Comparison of ENCODE assay signal across 24 cellular contexts in genomic region chrX:66634272-66634671, GRCh38. TPM values are rescaled to one million over a fixed set of nuclear protein-coding genes. Genes with fewer than 3 reads are reported as not detected.
A peak's percentile ranks its signal among the peaks of the same experiment; 100 is the strongest.
DNase-seq lines count a peak whose midpoint lies in the region; ATAC-seq and TF ChIP-seq lines count a peak whose summit lies in the region.
"Had no signal": no experiment of that assay in that cellular context is flagged by ENCODE, and none has a peak within 500 bp of the region (broad histone marks: within the 10 kb centered on the region; RNA-seq: fewer than 3 reads in every experiment).

No MANE protein-coding gene starts in this region.

- TF ChIP-seq EP300 in SK-N-SH (IDR thresholded peaks at IDR 0.05; ENCODE audit: borderline replicate concordance in 1 of 2, low read depth in 1 of 2, low read length in 1 of 2) = no peak

- POLR2A ChIA-PET in SK-N-SH (lab: Yijun Ruan, JAX) = no interaction called here

- H3K4me2 ChIP-seq in SK-N-SH (peak overlapping the region; percentile 77), skeletal muscle satellite cell (ENCODE audit: low read length) (peak overlapping the region; percentile 80)

- peak overlapping the region in 1 of 2 experiments; percentile 87; a peak in 3 of 4 replicates for H3K27ac ChIP-seq in SK-N-SH (ENCODE audit: low read depth in 2 of 2, low read length in 1 of 2)
- H3K27ac ChIP-seq: coronary artery, esophagus muscularis mucosa had no signal

- DNase-seq in EH (ENCODE audit: low read depth) = peak; percentile 68
- no peak for DNase-seq in SK-N-SH
- DNase-seq in fibroblast of gingiva (ENCODE audit: low read depth) = peak; percentile 83
- no peak for DNase-seq in BE2C
- DNase-seq in posterior cingulate gyrus = no peak
- no peak for DNase-seq in NCI-H1417 (lab: John Stamatoyannopoulos, UW)
- DNase-seq: activated CD8-positive, alpha-beta T cell treated with anti-CD3 and anti-CD28 coated beads, Interleukin-2, amount 10 ng/mL, durations not matched to agents 7 days and 5 days; activated gamma-delta T cell treated with Interleukin-2 at 50 U/mL for 16 hours; activated naive CD8-positive, alpha-beta T cell treated with anti-CD3 and anti-CD28 coated beads, Interleukin-2, amount 50 U/mL, for 24 hours; activated T-cell treated with anti-CD3 and anti-CD28 coated beads for 4 hours; head of caudate nucleus; KG1; left cardiac atrium; NCI-H2171; NCI-H524 treated with DMSO at 0.1 percent for 48 hours; stimulated activated CD4-positive, alpha-beta T cell treated with anti-CD3 and anti-CD28 coated beads, Interleukin-1b, Interleukin-23, amount 100 ng/mL, for 48 hours; substantia nigra; T-helper 2 cell had no signal

- TF ChIP-seq RAD21 in SK-N-SH (IDR thresholded peaks at IDR 0.05; ENCODE audit: low read length) = no peak

- H3K9ac ChIP-seq in SK-N-SH (peak overlapping the region; percentile 34; the same call in 1 of the 2 replicates), skeletal muscle satellite cell (ENCODE audit: low read depth, low read length) (peak overlapping the region; percentile 37)

- peaks cover 84% of the 10 kb centered on the region for H3K79me2 ChIP-seq in SK-N-SH (ENCODE audit: insufficient read depth)

- CTCF ChIA-PET in SK-N-SH (lab: Yijun Ruan, JAX) = no interaction called here

- H3K9me3 ChIP-seq in SK-N-SH (no peaks in the 10 kb centered on the region), skeletal muscle satellite cell (replicated peaks; ENCODE audit: low read length) (no peaks in the 10 kb centered on the region), BE2C (no peaks in the 10 kb centered on the region)
- H3K9me3 ChIP-seq: esophagus muscularis mucosa had no signal

- H3K4me1 ChIP-seq in SK-N-SH (ENCODE audit: control insufficient read depth in 1 of 2, insufficient read depth in 2 of 2, low read depth in 1 of 2, low read length in 1 of 2) = peaks cover 0 to 12% of the 10 kb centered on the region in 2 experiments; a peak in 2 of 4 replicates
- peaks cover 40% of the 10 kb centered on the region for H3K4me1 ChIP-seq in skeletal muscle satellite cell (ENCODE audit: control insufficient read depth, insufficient read depth, low read length)
- H3K4me1 ChIP-seq in BE2C = no peaks in the 10 kb centered on the region

- H3K4me3 ChIP-seq in SK-N-SH (ENCODE audit: low read depth in 2 of 2, low read length in 1 of 2) (no peak overlapping the region), skeletal muscle satellite cell (ENCODE audit: low read length) (peak overlapping the region; percentile 37), BE2C (ENCODE audit: low read depth, low read length) (no peak overlapping the region)
- H3K4me3 ChIP-seq: coronary artery, esophagus muscularis mucosa, skin epidermis had no signal

- H3K9me2 ChIP-seq in SK-N-SH = no peaks in the 10 kb centered on the region

- H3K36me3 ChIP-seq in SK-N-SH (replicated peaks in 1 of 2; ENCODE audit: control insufficient read depth in 1 of 2, insufficient read depth in 2 of 2, low read length in 1 of 2) (peaks cover 0 to 5% of the 10 kb centered on the region in 2 experiments), skeletal muscle satellite cell (ENCODE audit: insufficient read depth, low read length) (no peaks in the 10 kb centered on the region), BE2C (no peaks in the 10 kb centered on the region)
- H3K36me3 ChIP-seq: esophagus muscularis mucosa had no signal

- no peak for ATAC-seq in GM18519 (IDR thresholded peaks at IDR 0.05; ENCODE audit: low FRiP score, unreplicated experiment)
- ATAC-seq: activated CD8-positive, alpha-beta T cell treated with anti-CD3 and anti-CD28 coated beads, Interleukin-2, amount 10 ng/mL, durations not matched to agents 7 days and 5 days; activated naive CD8-positive, alpha-beta T cell treated with anti-CD3 and anti-CD28 coated beads, Interleukin-2, amount 50 U/mL, for 24 hours had no signal

- TF ChIP-seq CTCF in SK-N-SH (IDR thresholded peaks at IDR 0.05) = no peak
- no peak for TF ChIP-seq CTCF in BE2C (IDR thresholded peaks at IDR 0.05; ENCODE audit: low read depth, low read length)

- no peak overlapping the region for H2AFZ ChIP-seq in SK-N-SH (ENCODE audit: low read depth)

- peaks cover 37% of the 10 kb centered on the region for H3F3A ChIP-seq in SK-N-SH (replicated peaks; ENCODE audit: insufficient read depth)

- H3K27me3 ChIP-seq in SK-N-SH (ENCODE audit: insufficient read depth) = no peaks in the 10 kb centered on the region
- H3K27me3 ChIP-seq in skeletal muscle satellite cell (ENCODE audit: control insufficient read depth, insufficient read depth, low read length) = no peaks in the 10 kb centered on the region
- no peaks in the 10 kb centered on the region for H3K27me3 ChIP-seq in BE2C
- H3K27me3 ChIP-seq: esophagus muscularis mucosa had no signal

- H4K20me1 ChIP-seq in SK-N-SH (ENCODE audit: insufficient read depth) = peaks cover 57% of the 10 kb centered on the region

- intact Hi-C loops in posterior cingulate gyrus (cut with DNase I) = no loop called here

TF ChIP-seq in SK-N-SH, 30 proteins besides CTCF, POLR2A, EP300 and RAD21:
- TF ChIP-seq PBX3 (IDR thresholded peaks at IDR 0.05) (peak; percentile 15; the same call in 1 of the 2 replicates), ELF1 (IDR thresholded peaks at IDR 0.05) (no peak), YY1 (IDR thresholded peaks at IDR 0.05; ENCODE audit: low read depth) (no peak), TCF12 (IDR thresholded peaks at IDR 0.05) (peak; percentile 62), FOXM1 (IDR thresholded peaks at IDR 0.05; ENCODE audit: low read depth) (no peak), FOSL2 (IDR thresholded peaks at IDR 0.05; ENCODE audit: borderline replicate concordance, low read depth) (no peak), MXI1 (IDR thresholded peaks at IDR 0.05; ENCODE audit: low read depth, low read length) (no peak), NFIC (IDR thresholded peaks at IDR 0.05; ENCODE audit: borderline replicate concordance) (no peak; the same call in 1 of the 2 replicates), RCOR1 (IDR thresholded peaks at IDR 0.05; ENCODE audit: low read length) (no peak), RXRA (IDR thresholded peaks at IDR 0.05; ENCODE audit: borderline replicate concordance, low read depth) (no peak), IRF3 (IDR thresholded peaks at IDR 0.05; ENCODE audit: low read depth, low read length) (no peak), JUND (IDR thresholded peaks at IDR 0.05) (no peak; the same call in 1 of the 2 replicates), RFX5 (IDR thresholded peaks at IDR 0.05; ENCODE audit: low read length) (no peak)

RNA-seq across cellular contexts. Expression of gene EDA2R, which starts 4.6 kb away (rescaled TPM):
- polyA plus RNA-seq in SK-N-SH (2012; rRNA removed) = 23.0 and 41.0 TPM in 2 replicates
- 20.1 and 23.4 TPM in 2 replicates for polyA plus RNA-seq in SK-N-SH (2012; cell fraction: cytosol; rRNA removed)
- polyA plus RNA-seq in SK-N-SH (2012; cell fraction: nucleus; rRNA removed) = 62.3 and 97.8 TPM in 2 replicates
- 12.9 and 14.7 TPM in 2 replicates for total RNA-seq in skeletal muscle satellite cell (2012; rRNA removed)
- not detected for polyA plus RNA-seq in BE2C (2012; ENCODE audit: insufficient read depth, insufficient read length, low read depth)
- polyA plus RNA-seq: CD14-positive monocyte had no signal

Comparison
In these comparisons a context has a peak if more than half of its experiments do, and no peak if none do; other contexts are left out.
1. DNase-seq: peak in EH (single experiment) and fibroblast of gingiva (single experiment); none in SK-N-SH (single experiment), BE2C (single experiment), posterior cingulate gyrus (0 of 10) and NCI-H1417 (0 of 3).